ENCODE assay signal across 27 cellular contexts in the genomic region with DNA sequence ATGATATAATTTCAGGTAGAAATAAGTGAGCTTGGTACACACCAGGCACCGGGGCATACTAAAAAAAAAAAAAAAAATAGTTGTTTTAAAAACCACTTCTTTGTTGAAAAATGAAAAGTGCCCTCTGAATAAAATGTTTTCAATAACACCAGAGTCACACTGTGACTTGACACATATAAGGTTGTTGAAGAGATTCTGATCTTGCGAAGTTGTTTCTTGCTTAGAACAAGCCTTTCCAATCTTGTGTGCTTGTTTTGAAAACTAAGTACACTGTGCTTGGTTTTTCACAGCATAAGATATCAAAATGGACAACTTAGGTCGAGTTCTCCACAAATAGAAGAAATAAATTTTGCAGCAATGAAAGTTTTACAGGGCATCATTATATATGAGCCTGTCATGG.
"Had no signal": no experiment of that assay in that cellular context is flagged by ENCODE, and none has a peak within 500 bp of the region (broad histone marks: within the 10 kb centered on the region; RNA-seq: fewer than 3 reads in every experiment).

No MANE protein-coding gene starts in this region.

- H3K4me1 Mint-ChIP-seq: stimulated activated effector memory CD8-positive, alpha-beta T cell treated with anti-CD3 and anti-CD28 coated beads, Interleukin-12 subunit alpha, Interleukin-12 subunit beta, amount 100 ng/mL, for 72 hours; stimulated activated memory B cell treated with anti-CD40 and anti-IgM and Interleukin-4, amounts not matched to agents 10 μg/mL and 1 μg/mL and 100 μg/mL, for 72 hours; stimulated activated naive B cell treated with anti-CD40 and anti-IgM and Interleukin-4, amounts not matched to agents 10 μg/mL and 1 μg/mL and 100 μg/mL, for 72 hours; stimulated activated naive CD8-positive, alpha-beta T cell treated with anti-CD3 and anti-CD28 coated beads, Interleukin-15, amount 100 ng/mL, for 72 hours had no signal

- H3K9me3 ChIP-seq: stomach, suprapubic skin, thoracic aorta, thyroid gland, tibial nerve, transverse colon, upper lobe of left lung, upper lobe of right lung, uterus, vagina had no signal

- DNase-seq: stimulated activated CD4-positive, alpha-beta T cell treated with anti-CD3 and anti-CD28 coated beads, Interleukin-2, amount 100 ng/mL, for 48 hours; stimulated activated CD4-positive, alpha-beta T cell treated with anti-CD3 and anti-CD28 coated beads, Interleukin-4, amount 100 ng/mL, for 1 hour; stimulated activated CD4-positive, alpha-beta T cell treated with anti-CD3 and anti-CD28 coated beads, Interleukin-4, amount 100 ng/mL, for 24 hours; stimulated activated CD4-positive, alpha-beta T cell treated with anti-CD3 and anti-CD28 coated beads, Interleukin-4, amount 100 ng/mL, for 4 hours; stimulated activated CD8-positive, alpha-beta memory T cell treated with anti-CD3 and anti-CD28 coated beads, Interleukin-4, amount 100 ng/mL, for 48 hours; stimulated activated naive B cell treated with anti-CD40 and anti-IgM and Interleukin-4, amounts not matched to agents 10 μg/mL and 1 μg/mL and 100 μg/mL, for 72 hours; stimulated activated naive CD4-positive, alpha-beta T cell; stimulated activated naive CD4-positive, alpha-beta T cell treated with Interleukin-2 at 50 U/mL for 16 hours; stimulated activated naive CD8-positive, alpha-beta T cell treated with anti-CD3 and anti-CD28 coated beads, Interleukin-15, amount 100 ng/mL, for 72 hours; stimulated activated naive CD8-positive, alpha-beta T cell treated with anti-CD3 and anti-CD28 coated beads, Interleukin-15, Interleukin-2, amounts not matched to agents 100 U/mL and 50 U/mL, for 24 hours; stomach; substantia nigra; thyroid gland; tibial artery; transverse colon; trophoblast cell; upper lobe of left lung; upper lobe of right lung; uterus had no signal

- ATAC-seq: stimulated activated effector memory CD8-positive, alpha-beta T cell treated with anti-CD3 and anti-CD28 coated beads, Interleukin-12 subunit alpha, Interleukin-12 subunit beta, amount 100 ng/mL, for 72 hours; stimulated activated memory B cell treated with anti-CD40 and anti-IgM and Interleukin-4, amounts not matched to agents 10 μg/mL and 1 μg/mL and 100 μg/mL, for 72 hours; stimulated activated naive B cell treated with anti-CD40 and anti-IgM and Interleukin-4, amounts not matched to agents 10 μg/mL and 1 μg/mL and 100 μg/mL, for 72 hours; stimulated activated naive CD8-positive, alpha-beta T cell treated with anti-CD3 and anti-CD28 coated beads, Interleukin-15, amount 100 ng/mL, for 72 hours; stimulated activated naive CD8-positive, alpha-beta T cell treated with anti-CD3 and anti-CD28 coated beads, Interleukin-15, Interleukin-2, amounts not matched to agents 100 U/mL and 50 U/mL, for 24 hours; upper lobe of right lung had no signal

- H3K4me3 ChIP-seq: stomach, suprapubic skin, thoracic aorta, thyroid gland, tibial artery, tibial nerve, transverse colon, upper lobe of left lung, upper lobe of right lung, uterus, vagina had no signal

- H3K27me3 Mint-ChIP-seq: stimulated activated memory B cell treated with anti-CD40 and anti-IgM and Interleukin-4, amounts not matched to agents 10 μg/mL and 1 μg/mL and 100 μg/mL, for 72 hours; stimulated activated naive B cell treated with anti-CD40 and anti-IgM and Interleukin-4, amounts not matched to agents 10 μg/mL and 1 μg/mL and 100 μg/mL, for 72 hours; stimulated activated naive CD8-positive, alpha-beta T cell treated with anti-CD3 and anti-CD28 coated beads, Interleukin-15, amount 100 ng/mL, for 72 hours; stimulated activated naive CD8-positive, alpha-beta T cell treated with anti-CD3 and anti-CD28 coated beads, Interleukin-15, Interleukin-2, amounts not matched to agents 100 ng/mL and 50 ng/mL, for 24 hours; type B pancreatic cell had no signal

- H3K9me3 Mint-ChIP-seq: stimulated activated effector memory CD8-positive, alpha-beta T cell treated with anti-CD3 and anti-CD28 coated beads, Interleukin-12 subunit alpha, Interleukin-12 subunit beta, amount 100 ng/mL, for 72 hours; stimulated activated memory B cell treated with anti-CD40 and anti-IgM and Interleukin-4, amounts not matched to agents 10 μg/mL and 1 μg/mL and 100 μg/mL, for 72 hours; stimulated activated naive B cell treated with anti-CD40 and anti-IgM and Interleukin-4, amounts not matched to agents 10 μg/mL and 1 μg/mL and 100 μg/mL, for 72 hours; stimulated activated naive CD8-positive, alpha-beta T cell treated with anti-CD3 and anti-CD28 coated beads, Interleukin-15, amount 100 ng/mL, for 72 hours; stimulated activated naive CD8-positive, alpha-beta T cell treated with anti-CD3 and anti-CD28 coated beads, Interleukin-15, Interleukin-2, amounts not matched to agents 100 ng/mL and 50 ng/mL, for 24 hours had no signal

- H3K27me3 ChIP-seq: stomach, suprapubic skin, thyroid gland, tibial artery, tibial nerve, transverse colon, upper lobe of left lung, upper lobe of right lung, uterus, vagina had no signal

- H3K27ac ChIP-seq: stomach, suprapubic skin, thoracic aorta, thyroid gland, tibial artery, tibial nerve, transverse colon, upper lobe of left lung, upper lobe of right lung, uterus, vagina had no signal

- H3K4me1 ChIP-seq: stomach, thyroid gland, tibial nerve, transverse colon, upper lobe of left lung, upper lobe of right lung, uterus had no signal

- H3K36me3 ChIP-seq: stomach, suprapubic skin, thoracic aorta, thyroid gland, tibial artery, tibial nerve, transverse colon, upper lobe of left lung, upper lobe of right lung, uterus, vagina had no signal

- H3K36me3 Mint-ChIP-seq: stimulated activated effector memory CD8-positive, alpha-beta T cell treated with anti-CD3 and anti-CD28 coated beads, Interleukin-12 subunit alpha, Interleukin-12 subunit beta, amount 100 ng/mL, for 72 hours; stimulated activated memory B cell treated with anti-CD40 and anti-IgM and Interleukin-4, amounts not matched to agents 10 μg/mL and 1 μg/mL and 100 μg/mL, for 72 hours; stimulated activated naive B cell treated with anti-CD40 and anti-IgM and Interleukin-4, amounts not matched to agents 10 μg/mL and 1 μg/mL and 100 μg/mL, for 72 hours; type B pancreatic cell had no signal

- H3K27ac Mint-ChIP-seq: stimulated activated effector memory CD8-positive, alpha-beta T cell treated with anti-CD3 and anti-CD28 coated beads, Interleukin-12 subunit alpha, Interleukin-12 subunit beta, amount 100 ng/mL, for 72 hours; stimulated activated memory B cell treated with anti-CD40 and anti-IgM and Interleukin-4, amounts not matched to agents 10 μg/mL and 1 μg/mL and 100 μg/mL, for 72 hours; stimulated activated naive B cell treated with anti-CD40 and anti-IgM and Interleukin-4, amounts not matched to agents 10 μg/mL and 1 μg/mL and 100 μg/mL, for 72 hours; stimulated activated naive CD8-positive, alpha-beta T cell treated with anti-CD3 and anti-CD28 coated beads, Interleukin-15, amount 100 ng/mL, for 72 hours; stimulated activated naive CD8-positive, alpha-beta T cell treated with anti-CD3 and anti-CD28 coated beads, Interleukin-15, Interleukin-2, amounts not matched to agents 100 ng/mL and 50 ng/mL, for 24 hours; type B pancreatic cell had no signal

- H3K4me3 Mint-ChIP-seq: stimulated activated effector memory CD8-positive, alpha-beta T cell treated with anti-CD3 and anti-CD28 coated beads, Interleukin-12 subunit alpha, Interleukin-12 subunit beta, amount 100 ng/mL, for 72 hours; stimulated activated memory B cell treated with anti-CD40 and anti-IgM and Interleukin-4, amounts not matched to agents 10 μg/mL and 1 μg/mL and 100 μg/mL, for 72 hours; stimulated activated naive B cell treated with anti-CD40 and anti-IgM and Interleukin-4, amounts not matched to agents 10 μg/mL and 1 μg/mL and 100 μg/mL, for 72 hours; stimulated activated naive CD8-positive, alpha-beta T cell treated with anti-CD3 and anti-CD28 coated beads, Interleukin-15, amount 100 ng/mL, for 72 hours; stimulated activated naive CD8-positive, alpha-beta T cell treated with anti-CD3 and anti-CD28 coated beads, Interleukin-15, Interleukin-2, amounts not matched to agents 100 ng/mL and 50 ng/mL, for 24 hours; type B pancreatic cell had no signal
